ENCODE assay signal across 17 cellular contexts in genomic region chr17:80843741-80844156, GRCh38.
DNase-seq lines count a peak whose midpoint lies in the region; ATAC-seq, FAIRE-seq and TF ChIP-seq lines count a peak whose summit lies in the region.
"Had no signal": no experiment of that assay in that cellular context is flagged by ENCODE, and none has a peak within 500 bp of the region (broad histone marks: within the 10 kb centered on the region; RNA-seq: fewer than 3 reads in every experiment).

No MANE protein-coding gene starts in this region.

- TF ChIP-seq CTCF in Peyer's patch (IDR thresholded peaks at IDR 0.05) (no peak), kidney (IDR thresholded peaks at IDR 0.05; ENCODE audit: borderline replicate concordance, extremely low read depth, insufficient read depth) (no peak), upper lobe of right lung (IDR thresholded peaks at IDR 0.05) (no peak)

- H3K27ac ChIP-seq in right cardiac atrium (ENCODE audit: low read length) (no peak overlapping the region), Peyer's patch (no peak overlapping the region), kidney (ENCODE audit: low read depth in 2 of 2, low read length in 2 of 2) (no peak overlapping the region), upper lobe of right lung (no peak overlapping the region)

- H3K36me3 ChIP-seq in Peyer's patch: no peaks in the 10 kb centered on the region
- peaks cover 0 to 3% of the 10 kb centered on the region in 2 donors for H3K36me3 ChIP-seq in kidney (ENCODE audit: control insufficient read depth in 1 of 2, insufficient read depth in 2 of 2, low read length in 2 of 2)
- H3K36me3 ChIP-seq in upper lobe of right lung: peaks cover 18% of the 10 kb centered on the region
- H3K36me3 ChIP-seq: BE2C had no signal

- H3K4me3 ChIP-seq in right cardiac atrium (ENCODE audit: low read length): no peak overlapping the region
- H3K4me3 ChIP-seq in Peyer's patch: no peak overlapping the region
- no peak overlapping the region for H3K4me3 ChIP-seq in kidney (ENCODE audit: low read length in 2 of 2)
- H3K4me3 ChIP-seq in upper lobe of right lung: no peak overlapping the region
- H3K4me3 ChIP-seq: MG63 had no signal

- intact Hi-C loops in right cardiac atrium (cut with DNase I) (no loop called here), left cardiac atrium (cut with DNase I) (no loop called here), kidney (cut with DNase I) (no loop called here), upper lobe of right lung (cut with DNase I) (no loop called here)

- no peak for FAIRE-seq in kidney (lab: Jason Lieb, UNC)
- FAIRE-seq: H54, RCC 7860 had no signal

- no peaks in the 10 kb centered on the region for H3K27me3 ChIP-seq in right cardiac atrium (ENCODE audit: control insufficient read depth, insufficient read depth)
- H3K27me3 ChIP-seq in Peyer's patch: no peaks in the 10 kb centered on the region
- H3K27me3 ChIP-seq in upper lobe of right lung: no peaks in the 10 kb centered on the region
- H3K27me3 ChIP-seq: BE2C, MG63 had no signal

- TF ChIP-seq POLR2A in Peyer's patch (IDR thresholded peaks at IDR 0.05): no peak

- H3K9me3 ChIP-seq in right cardiac atrium (ENCODE audit: control insufficient read depth, low read length) (no peaks in the 10 kb centered on the region), Peyer's patch (no peaks in the 10 kb centered on the region), kidney (ENCODE audit: control insufficient read depth in 1 of 2, low read length in 2 of 2) (no peaks in the 10 kb centered on the region), upper lobe of right lung (no peaks in the 10 kb centered on the region)
- H3K9me3 ChIP-seq: BE2C, MG63 had no signal

- no peak overlapping the region for H3K9ac ChIP-seq in kidney (ENCODE audit: low read length in 2 of 2)

- WGBS in right cardiac atrium: 95% methylated on average over 13 of the region's 13 CpGs

- H3K4me1 ChIP-seq in right cardiac atrium (ENCODE audit: control insufficient read depth, insufficient read depth, low read length) (no peaks in the 10 kb centered on the region), Peyer's patch (peaks cover 0 to 10% (median 6%) of the 10 kb centered on the region in 4 donors), kidney (ENCODE audit: control insufficient read depth in 1 of 2, insufficient read depth in 1 of 2, low read depth in 1 of 2, low read length in 2 of 2) (no peaks in the 10 kb centered on the region), upper lobe of right lung (no peaks in the 10 kb centered on the region)
- H3K4me1 ChIP-seq: BE2C had no signal

- DNase-seq in right cardiac atrium (peak in 2 of 3 donors; percentile 15 to 18), left cardiac atrium (no peak), Peyer's patch (peak in 2 of 3 donors; percentile 21 to 27), kidney (peak; percentile 15), upper lobe of right lung (peak; percentile 46)
- DNase-seq: BE2C; CD8-positive, alpha-beta memory T cell; DMS 273 treated with DMSO at 0.1 percent for 48 hours; MG63; NCI-H1105; NCI-H187; NCI-H446; NCI-H748 treated with DMSO at 0.1 percent for 48 hours had no signal

- ATAC-seq in right cardiac atrium (no peak), left cardiac atrium (no peak), upper lobe of right lung (no peak), GM19463 (IDR thresholded peaks at IDR 0.05; ENCODE audit: unreplicated experiment) (no peak), GM18517 (IDR thresholded peaks at IDR 0.05; ENCODE audit: unreplicated experiment) (no peak)
